Comparison of ENCODE assay signal across 1 cellular context in the genomic region with DNA sequence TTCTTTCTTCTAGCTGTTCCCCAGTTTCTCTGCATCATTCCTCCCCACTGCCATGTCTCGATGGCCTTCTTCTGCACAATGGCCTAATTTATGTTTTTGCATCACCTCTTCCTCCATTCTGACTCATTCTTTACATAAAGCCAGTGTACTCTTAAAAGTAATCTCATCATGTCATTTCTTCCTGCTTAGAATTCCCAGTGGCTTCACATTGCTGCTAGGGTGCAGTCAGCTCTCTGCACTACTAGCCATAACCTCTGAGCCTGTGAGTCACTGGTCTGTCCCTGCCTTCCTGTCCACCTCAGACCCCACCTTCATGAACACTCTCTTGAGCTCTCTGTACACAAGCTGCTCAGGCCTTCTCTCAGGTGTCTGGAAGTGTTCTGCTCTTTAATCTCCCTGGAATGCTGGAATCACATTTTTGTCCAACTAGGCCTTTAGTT.
TF ChIP-seq lines count a peak whose summit lies in the region.

No MANE protein-coding gene starts in this region.

TF ChIP-seq in HepG2, 621 proteins besides CTCF, POLR2A, EP300 and RAD21 (continued from another document and continues in another):
- TF ChIP-seq, protein P1, sequence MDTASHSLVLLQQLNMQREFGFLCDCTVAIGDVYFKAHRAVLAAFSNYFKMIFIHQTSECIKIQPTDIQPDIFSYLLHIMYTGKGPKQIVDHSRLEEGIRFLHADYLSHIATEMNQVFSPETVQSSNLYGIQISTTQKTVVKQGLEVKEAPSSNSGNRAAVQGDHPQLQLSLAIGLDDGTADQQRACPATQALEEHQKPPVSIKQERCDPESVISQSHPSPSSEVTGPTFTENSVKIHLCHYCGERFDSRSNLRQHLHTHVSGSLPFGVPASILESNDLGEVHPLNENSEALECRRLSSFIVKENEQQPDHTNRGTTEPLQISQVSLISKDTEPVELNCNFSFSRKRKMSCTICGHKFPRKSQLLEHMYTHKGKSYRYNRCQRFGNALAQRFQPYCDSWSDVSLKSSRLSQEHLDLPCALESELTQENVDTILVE (CRISPR knock-in tag; IDR thresholded peaks at IDR 0.05): no peak
- TF ChIP-seq TAF15 (IDR thresholded peaks at IDR 0.05; ENCODE audit: low read depth, low read length, poor library complexity, severe bottlenecking) (no peak), NRL (CRISPR knock-in tag; IDR thresholded peaks at IDR 0.05; ENCODE audit: borderline replicate concordance) (no peak), PHF21A (CRISPR knock-in tag; IDR thresholded peaks at IDR 0.05) (no peak), NONO (IDR thresholded peaks at IDR 0.05) (no peak), NONO (CRISPR knock-in tag; conservative IDR thresholded peaks at IDR 0.05) (no peak), GTF2F1 (IDR thresholded peaks at IDR 0.05; ENCODE audit: low read length) (no peak), TBL1XR1 (IDR thresholded peaks at IDR 0.05; ENCODE audit: borderline replicate concordance, low read length, partially characterized antibody) (no peak), CEBPB (IDR thresholded peaks at IDR 0.05; ENCODE audit: borderline replicate concordance, low read depth, low read length) (peak; percentile 44; the same call in 1 of the 2 replicates), ZNF10 (CRISPR knock-in tag; IDR thresholded peaks at IDR 0.05; ENCODE audit: borderline replicate concordance, low read depth) (no peak), HCFC1 (IDR thresholded peaks at IDR 0.05; ENCODE audit: low read depth, low read length) (no peak), TMF1 (CRISPR knock-in tag; IDR thresholded peaks at IDR 0.05; ENCODE audit: low read depth) (no peak), FOXP1 (IDR thresholded peaks at IDR 0.05) (no peak), FOXP1 (CRISPR knock-in tag; IDR thresholded peaks at IDR 0.05) (no peak), ZBTB21 (CRISPR knock-in tag; IDR thresholded peaks at IDR 0.05) (peak; percentile 46; the same call in 1 of the 2 replicates), TBP (CRISPR knock-in tag; IDR thresholded peaks at IDR 0.05) (no peak), PCBP1 (IDR thresholded peaks at IDR 0.05; ENCODE audit: borderline replicate concordance, low read depth, low read length) (no peak), ZFYVE20 (CRISPR knock-in tag; IDR thresholded peaks at IDR 0.05; ENCODE audit: borderline replicate concordance, low read depth) (no peak), NKX3-1 (CRISPR knock-in tag; IDR thresholded peaks at IDR 0.05) (no peak), ZNF572 (CRISPR knock-in tag; IDR thresholded peaks at IDR 0.05) (no peak), MXD4 (CRISPR knock-in tag; IDR thresholded peaks at IDR 0.05) (no peak), ZNF441 (CRISPR knock-in tag; IDR thresholded peaks at IDR 0.05; ENCODE audit: borderline replicate concordance) (0 out of 2 replicates have a peak, but pooled peaks have one; percentile 29), ARNTL (CRISPR knock-in tag; IDR thresholded peaks at IDR 0.05) (no peak), SP140L (CRISPR knock-in tag; IDR thresholded peaks at IDR 0.05; ENCODE audit: borderline replicate concordance) (no peak), NCOR1 (IDR thresholded peaks at IDR 0.05; ENCODE audit: borderline replicate concordance, low read length) (0 out of 2 replicates have a peak, but pooled peaks have one; percentile 35), ZNF501 (CRISPR knock-in tag; IDR thresholded peaks at IDR 0.05) (0 out of 2 replicates have a peak, but pooled peaks have one; percentile 18), ZNF782 (CRISPR knock-in tag; IDR thresholded peaks at IDR 0.05; ENCODE audit: borderline replicate concordance) (no peak), WIZ (CRISPR knock-in tag; IDR thresholded peaks at IDR 0.05) (no peak), ZNF205 (CRISPR knock-in tag; IDR thresholded peaks at IDR 0.05) (0 out of 2 replicates have a peak, but pooled peaks have one; percentile 16), CAMTA2 (CRISPR knock-in tag; IDR thresholded peaks at IDR 0.05; ENCODE audit: borderline replicate concordance) (no peak), GLI4 (CRISPR knock-in tag; IDR thresholded peaks at IDR 0.05; ENCODE audit: borderline replicate concordance) (no peak), ZBTB7A (CRISPR knock-in tag; IDR thresholded peaks at IDR 0.05) (no peak), REL (CRISPR knock-in tag; conservative IDR thresholded peaks at IDR 0.05) (no peak), TP53 (CRISPR knock-in tag; conservative IDR thresholded peaks at IDR 0.05) (no peak), SMAD1 (CRISPR knock-in tag; IDR thresholded peaks at IDR 0.05; ENCODE audit: borderline replicate concordance, low read depth) (no peak), RARA (CRISPR knock-in tag; IDR thresholded peaks at IDR 0.05) (peak; percentile 38; the same call in 1 of the 2 replicates), ZNF263 (CRISPR knock-in tag; IDR thresholded peaks at IDR 0.05) (no peak), ZNF232 (CRISPR knock-in tag; IDR thresholded peaks at IDR 0.05; ENCODE audit: borderline replicate concordance) (no peak), CREM (IDR thresholded peaks at IDR 0.05) (no peak), CREM (CRISPR knock-in tag; IDR thresholded peaks at IDR 0.05) (no peak), MEIS1 (CRISPR knock-in tag; IDR thresholded peaks at IDR 0.05; ENCODE audit: borderline replicate concordance) (no peak), ZNF644 (CRISPR knock-in tag; IDR thresholded peaks at IDR 0.05; ENCODE audit: low read depth) (0 out of 2 replicates have a peak, but pooled peaks have one; percentile 28), MED13 (CRISPR knock-in tag; IDR thresholded peaks at IDR 0.05) (no peak), RORA (CRISPR knock-in tag; IDR thresholded peaks at IDR 0.05) (no peak), ZNF660 (CRISPR knock-in tag; IDR thresholded peaks at IDR 0.05; ENCODE audit: borderline replicate concordance, low read depth) (no peak), BORCS8-MEF2B (CRISPR knock-in tag; IDR thresholded peaks at IDR 0.05) (no peak)
- TF ChIP-seq, protein P2, sequence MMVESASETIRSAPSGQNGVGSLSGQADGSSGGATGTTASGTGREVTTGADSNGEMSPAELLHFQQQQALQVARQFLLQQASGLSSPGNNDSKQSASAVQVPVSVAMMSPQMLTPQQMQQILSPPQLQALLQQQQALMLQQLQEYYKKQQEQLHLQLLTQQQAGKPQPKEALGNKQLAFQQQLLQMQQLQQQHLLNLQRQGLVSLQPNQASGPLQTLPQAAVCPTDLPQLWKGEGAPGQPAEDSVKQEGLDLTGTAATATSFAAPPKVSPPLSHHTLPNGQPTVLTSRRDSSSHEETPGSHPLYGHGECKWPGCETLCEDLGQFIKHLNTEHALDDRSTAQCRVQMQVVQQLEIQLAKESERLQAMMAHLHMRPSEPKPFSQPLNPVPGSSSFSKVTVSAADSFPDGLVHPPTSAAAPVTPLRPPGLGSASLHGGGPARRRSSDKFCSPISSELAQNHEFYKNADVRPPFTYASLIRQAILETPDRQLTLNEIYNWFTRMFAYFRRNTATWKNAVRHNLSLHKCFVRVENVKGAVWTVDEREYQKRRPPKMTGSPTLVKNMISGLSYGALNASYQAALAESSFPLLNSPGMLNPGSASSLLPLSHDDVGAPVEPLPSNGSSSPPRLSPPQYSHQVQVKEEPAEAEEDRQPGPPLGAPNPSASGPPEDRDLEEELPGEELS (CRISPR knock-in tag; IDR thresholded peaks at IDR 0.05): peak; percentile 35; the same call in 1 of the 2 replicates
- TF ChIP-seq, protein P3, sequence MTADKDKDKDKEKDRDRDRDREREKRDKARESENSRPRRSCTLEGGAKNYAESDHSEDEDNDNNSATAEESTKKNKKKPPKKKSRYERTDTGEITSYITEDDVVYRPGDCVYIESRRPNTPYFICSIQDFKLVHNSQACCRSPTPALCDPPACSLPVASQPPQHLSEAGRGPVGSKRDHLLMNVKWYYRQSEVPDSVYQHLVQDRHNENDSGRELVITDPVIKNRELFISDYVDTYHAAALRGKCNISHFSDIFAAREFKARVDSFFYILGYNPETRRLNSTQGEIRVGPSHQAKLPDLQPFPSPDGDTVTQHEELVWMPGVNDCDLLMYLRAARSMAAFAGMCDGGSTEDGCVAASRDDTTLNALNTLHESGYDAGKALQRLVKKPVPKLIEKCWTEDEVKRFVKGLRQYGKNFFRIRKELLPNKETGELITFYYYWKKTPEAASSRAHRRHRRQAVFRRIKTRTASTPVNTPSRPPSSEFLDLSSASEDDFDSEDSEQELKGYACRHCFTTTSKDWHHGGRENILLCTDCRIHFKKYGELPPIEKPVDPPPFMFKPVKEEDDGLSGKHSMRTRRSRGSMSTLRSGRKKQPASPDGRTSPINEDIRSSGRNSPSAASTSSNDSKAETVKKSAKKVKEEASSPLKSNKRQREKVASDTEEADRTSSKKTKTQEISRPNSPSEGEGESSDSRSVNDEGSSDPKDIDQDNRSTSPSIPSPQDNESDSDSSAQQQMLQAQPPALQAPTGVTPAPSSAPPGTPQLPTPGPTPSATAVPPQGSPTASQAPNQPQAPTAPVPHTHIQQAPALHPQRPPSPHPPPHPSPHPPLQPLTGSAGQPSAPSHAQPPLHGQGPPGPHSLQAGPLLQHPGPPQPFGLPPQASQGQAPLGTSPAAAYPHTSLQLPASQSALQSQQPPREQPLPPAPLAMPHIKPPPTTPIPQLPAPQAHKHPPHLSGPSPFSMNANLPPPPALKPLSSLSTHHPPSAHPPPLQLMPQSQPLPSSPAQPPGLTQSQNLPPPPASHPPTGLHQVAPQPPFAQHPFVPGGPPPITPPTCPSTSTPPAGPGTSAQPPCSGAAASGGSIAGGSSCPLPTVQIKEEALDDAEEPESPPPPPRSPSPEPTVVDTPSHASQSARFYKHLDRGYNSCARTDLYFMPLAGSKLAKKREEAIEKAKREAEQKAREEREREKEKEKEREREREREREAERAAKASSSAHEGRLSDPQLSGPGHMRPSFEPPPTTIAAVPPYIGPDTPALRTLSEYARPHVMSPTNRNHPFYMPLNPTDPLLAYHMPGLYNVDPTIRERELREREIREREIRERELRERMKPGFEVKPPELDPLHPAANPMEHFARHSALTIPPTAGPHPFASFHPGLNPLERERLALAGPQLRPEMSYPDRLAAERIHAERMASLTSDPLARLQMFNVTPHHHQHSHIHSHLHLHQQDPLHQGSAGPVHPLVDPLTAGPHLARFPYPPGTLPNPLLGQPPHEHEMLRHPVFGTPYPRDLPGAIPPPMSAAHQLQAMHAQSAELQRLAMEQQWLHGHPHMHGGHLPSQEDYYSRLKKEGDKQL (CRISPR knock-in tag; IDR thresholded peaks at IDR 0.05; ENCODE audit: low read depth): no peak
- TF ChIP-seq, protein P4, sequence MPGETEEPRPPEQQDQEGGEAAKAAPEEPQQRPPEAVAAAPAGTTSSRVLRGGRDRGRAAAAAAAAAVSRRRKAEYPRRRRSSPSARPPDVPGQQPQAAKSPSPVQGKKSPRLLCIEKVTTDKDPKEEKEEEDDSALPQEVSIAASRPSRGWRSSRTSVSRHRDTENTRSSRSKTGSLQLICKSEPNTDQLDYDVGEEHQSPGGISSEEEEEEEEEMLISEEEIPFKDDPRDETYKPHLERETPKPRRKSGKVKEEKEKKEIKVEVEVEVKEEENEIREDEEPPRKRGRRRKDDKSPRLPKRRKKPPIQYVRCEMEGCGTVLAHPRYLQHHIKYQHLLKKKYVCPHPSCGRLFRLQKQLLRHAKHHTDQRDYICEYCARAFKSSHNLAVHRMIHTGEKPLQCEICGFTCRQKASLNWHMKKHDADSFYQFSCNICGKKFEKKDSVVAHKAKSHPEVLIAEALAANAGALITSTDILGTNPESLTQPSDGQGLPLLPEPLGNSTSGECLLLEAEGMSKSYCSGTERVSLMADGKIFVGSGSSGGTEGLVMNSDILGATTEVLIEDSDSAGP (CRISPR knock-in tag; IDR thresholded peaks at IDR 0.05; ENCODE audit: borderline replicate concordance): no peak
- TF ChIP-seq, protein P5, sequence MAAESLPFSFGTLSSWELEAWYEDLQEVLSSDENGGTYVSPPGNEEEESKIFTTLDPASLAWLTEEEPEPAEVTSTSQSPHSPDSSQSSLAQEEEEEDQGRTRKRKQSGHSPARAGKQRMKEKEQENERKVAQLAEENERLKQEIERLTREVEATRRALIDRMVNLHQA (CRISPR knock-in tag; IDR thresholded peaks at IDR 0.05): no peak
- TF ChIP-seq, protein P6, sequence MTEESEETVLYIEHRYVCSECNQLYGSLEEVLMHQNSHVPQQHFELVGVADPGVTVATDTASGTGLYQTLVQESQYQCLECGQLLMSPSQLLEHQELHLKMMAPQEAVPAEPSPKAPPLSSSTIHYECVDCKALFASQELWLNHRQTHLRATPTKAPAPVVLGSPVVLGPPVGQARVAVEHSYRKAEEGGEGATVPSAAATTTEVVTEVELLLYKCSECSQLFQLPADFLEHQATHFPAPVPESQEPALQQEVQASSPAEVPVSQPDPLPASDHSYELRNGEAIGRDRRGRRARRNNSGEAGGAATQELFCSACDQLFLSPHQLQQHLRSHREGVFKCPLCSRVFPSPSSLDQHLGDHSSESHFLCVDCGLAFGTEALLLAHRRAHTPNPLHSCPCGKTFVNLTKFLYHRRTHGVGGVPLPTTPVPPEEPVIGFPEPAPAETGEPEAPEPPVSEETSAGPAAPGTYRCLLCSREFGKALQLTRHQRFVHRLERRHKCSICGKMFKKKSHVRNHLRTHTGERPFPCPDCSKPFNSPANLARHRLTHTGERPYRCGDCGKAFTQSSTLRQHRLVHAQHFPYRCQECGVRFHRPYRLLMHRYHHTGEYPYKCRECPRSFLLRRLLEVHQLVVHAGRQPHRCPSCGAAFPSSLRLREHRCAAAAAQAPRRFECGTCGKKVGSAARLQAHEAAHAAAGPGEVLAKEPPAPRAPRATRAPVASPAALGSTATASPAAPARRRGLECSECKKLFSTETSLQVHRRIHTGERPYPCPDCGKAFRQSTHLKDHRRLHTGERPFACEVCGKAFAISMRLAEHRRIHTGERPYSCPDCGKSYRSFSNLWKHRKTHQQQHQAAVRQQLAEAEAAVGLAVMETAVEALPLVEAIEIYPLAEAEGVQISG (CRISPR knock-in tag; IDR thresholded peaks at IDR 0.05): peak; percentile 43; the same call in 1 of the 2 replicates
- TF ChIP-seq, protein P7, sequence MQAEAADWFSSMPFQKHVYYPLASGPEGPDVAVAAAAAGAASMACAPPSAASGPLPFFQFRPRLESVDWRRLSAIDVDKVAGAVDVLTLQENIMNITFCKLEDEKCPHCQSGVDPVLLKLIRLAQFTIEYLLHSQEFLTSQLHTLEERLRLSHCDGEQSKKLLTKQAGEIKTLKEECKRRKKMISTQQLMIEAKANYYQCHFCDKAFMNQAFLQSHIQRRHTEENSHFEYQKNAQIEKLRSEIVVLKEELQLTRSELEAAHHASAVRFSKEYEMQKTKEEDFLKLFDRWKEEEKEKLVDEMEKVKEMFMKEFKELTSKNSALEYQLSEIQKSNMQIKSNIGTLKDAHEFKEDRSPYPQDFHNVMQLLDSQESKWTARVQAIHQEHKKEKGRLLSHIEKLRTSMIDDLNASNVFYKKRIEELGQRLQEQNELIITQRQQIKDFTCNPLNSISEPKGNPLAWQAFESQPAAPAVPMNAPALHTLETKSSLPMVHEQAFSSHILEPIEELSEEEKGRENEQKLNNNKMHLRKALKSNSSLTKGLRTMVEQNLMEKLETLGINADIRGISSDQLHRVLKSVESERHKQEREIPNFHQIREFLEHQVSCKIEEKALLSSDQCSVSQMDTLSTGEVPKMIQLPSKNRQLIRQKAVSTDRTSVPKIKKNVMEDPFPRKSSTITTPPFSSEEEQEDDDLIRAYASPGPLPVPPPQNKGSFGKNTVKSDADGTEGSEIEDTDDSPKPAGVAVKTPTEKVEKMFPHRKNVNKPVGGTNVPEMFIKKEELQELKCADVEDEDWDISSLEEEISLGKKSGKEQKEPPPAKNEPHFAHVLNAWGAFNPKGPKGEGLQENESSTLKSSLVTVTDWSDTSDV (CRISPR knock-in tag; IDR thresholded peaks at IDR 0.05): no peak
